In the genomic region with DNA sequence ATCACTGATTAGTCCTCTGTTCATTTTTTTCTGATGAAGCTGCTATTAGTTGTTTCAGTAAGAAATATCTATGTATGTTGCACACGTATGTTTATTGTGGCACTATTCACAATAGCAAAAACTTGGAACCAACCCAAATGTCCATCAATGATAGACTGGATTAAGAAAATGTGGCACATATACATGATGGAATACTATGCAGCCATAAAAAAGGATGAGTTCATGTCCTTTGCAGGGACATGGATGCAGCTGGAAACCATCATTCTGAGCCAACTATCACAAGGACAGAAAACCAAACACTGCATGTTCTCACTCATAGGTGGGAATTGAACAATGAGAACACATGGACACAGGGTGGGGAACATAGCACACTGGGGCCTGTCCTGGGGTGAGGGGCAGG, we compare ENCODE assay signal across 3 cellular contexts. TPM values are rescaled to one million over a fixed set of nuclear protein-coding genes. Genes with fewer than 3 reads are reported as not detected.
DNase-seq lines count a peak whose midpoint lies in the region; ATAC-seq, FAIRE-seq and TF ChIP-seq lines count a peak whose summit lies in the region.
"Not testable (repeated sequence)": the region's sequence is repeated elsewhere in the genome, so short reads cannot be mapped to it uniquely, and the experiment has no call there.

No MANE protein-coding gene starts in this region.

- not testable (repeated sequence) for H3K4me3 ChIP-seq in HEK293 (ENCODE audit: low read depth, low read length); K562

- not testable (repeated sequence) for H4K20me1 ChIP-seq in K562 (replicated peaks; ENCODE audit: control insufficient read depth, insufficient read depth, low read length)

- H3K9me3 Mint-ChIP-seq in nephron progenitor cell: not testable (repeated sequence)

- intact Hi-C loops in K562 (cut with micrococcal nuclease): not testable (repeated sequence)

- H3K9me1 ChIP-seq in K562 (ENCODE audit: control insufficient read depth, insufficient read depth, low read length): not testable (repeated sequence)

- peaks cover 29% of the 10 kb centered on the region for H3K4me1 Mint-ChIP-seq in nephron progenitor cell

- not testable (repeated sequence) for H3K36me3 ChIP-seq in HEK293 (ENCODE audit: control insufficient read depth in 2 of 2, insufficient read depth in 1 of 2, low read length in 2 of 2); K562 (ENCODE audit: control insufficient read depth, insufficient read depth, low read length)

- not testable (repeated sequence) for DNase-seq in K562 (ENCODE audit: extremely low read depth in 1 of 4, low spot score in 3 of 4); nephron progenitor cell

- peak overlapping the region; percentile 25 for H3K27ac Mint-ChIP-seq in nephron progenitor cell

- H3K27me3 ChIP-seq in K562 (ENCODE audit: control insufficient read depth in 2 of 2, insufficient read depth in 2 of 2, low read length in 2 of 2): not testable (repeated sequence)

- not testable (repeated sequence) for TF ChIP-seq CTCF in HEK293 (tag by site-specific recombination; IDR thresholded peaks at IDR 0.05); K562 (IDR thresholded peaks at IDR 0.05 in 2 of 3, conservative IDR thresholded peaks at IDR 0.05 in 1 of 3; ENCODE audit: insufficient read depth in 2 of 3, low read depth in 1 of 3, low read length in 3 of 3); nephron progenitor cell (IDR thresholded peaks at IDR 0.05)

- TF ChIP-seq POLR2A in K562 (conservative IDR thresholded peaks at IDR 0.05): not testable (repeated sequence)

- 32% methylated on average over 1 of the region's 1 CpG for WGBS in K562 (ENCODE audit: insufficient coverage, low coverage, missing lambda C conversion rate)

- not testable (repeated sequence) for H3K4me3 Mint-ChIP-seq in nephron progenitor cell

- H3K4me1 ChIP-seq in HEK293 (ENCODE audit: control insufficient read depth, insufficient read depth, low read length); K562 (replicated peaks in 1 of 2; ENCODE audit: control insufficient read depth in 2 of 2, insufficient read depth in 2 of 2, low read length in 2 of 2): not testable (repeated sequence)

- CTCF ChIA-PET in HEK293 (lab: Yijun Ruan, JAX); K562 (lab: Yijun Ruan, JAX; ENCODE audit: low intra/inter-chr PET ratio): not testable (repeated sequence)

- in situ Hi-C loops in K562 (cut with MboI): not testable (repeated sequence)

- FAIRE-seq in K562 (lab: Jason Lieb, UNC): not testable (repeated sequence)

- not testable (repeated sequence) for H3K4me2 ChIP-seq in K562 (ENCODE audit: insufficient read depth, low read length)

- TF ChIP-seq RAD21 in K562 (CRISPR knock-in tag; conservative IDR thresholded peaks at IDR 0.05 in 1 of 2, IDR thresholded peaks at IDR 0.05 in 1 of 2): not testable (repeated sequence)

- not testable (repeated sequence) for H3K9me3 ChIP-seq in HEK293 (ENCODE audit: control insufficient read depth, insufficient read depth, low read depth, low read length); K562 (replicated peaks; ENCODE audit: control insufficient read depth, insufficient read depth, low read depth, low read length)

- H3K27me3 Mint-ChIP-seq in nephron progenitor cell (ENCODE audit: low read depth, poor library complexity): not testable (repeated sequence)

- POLR2A ChIA-PET in HEK293 (lab: Yijun Ruan, JAX); K562 (lab: Yijun Ruan, JAX): not testable (repeated sequence)

- H3K9ac ChIP-seq in K562 (ENCODE audit: insufficient read depth in 1 of 2, low read depth in 2 of 2, low read length in 2 of 2): not testable (repeated sequence)

- H3K27ac ChIP-seq in HEK293 (ENCODE audit: extremely low read depth, low read depth, low read length); K562 (ENCODE audit: extremely low read depth, low read depth, low read length): not testable (repeated sequence)

- BruUV-seq in K562 (replicated peaks; lab: Mats Ljungman, UMichigan): not testable (repeated sequence)

- TF ChIP-seq EP300 in K562 (IDR thresholded peaks at IDR 0.05; ENCODE audit: low read length): not testable (repeated sequence)

- not testable (repeated sequence) for ATAC-seq in K562

- H3K79me2 ChIP-seq in K562 (ENCODE audit: control insufficient read depth, insufficient read depth, low read length): not testable (repeated sequence)

- H3K36me3 Mint-ChIP-seq in nephron progenitor cell (ENCODE audit: low read depth): not testable (repeated sequence)

- H2AFZ ChIP-seq in K562 (ENCODE audit: low read depth, low read length): not testable (repeated sequence)

TF ChIP-seq in HEK293, 187 proteins besides CTCF, POLR2A, EP300 and RAD21:
- TF ChIP-seq ZNF146 (tag by site-specific recombination; IDR thresholded peaks at IDR 0.05): peak; percentile 95

TF ChIP-seq in K562, 482 proteins besides CTCF, POLR2A, EP300 and RAD21:
- TF ChIP-seq SMARCA5 (IDR thresholded peaks at IDR 0.05) (0 out of 2 replicates have a peak, but pooled peaks have one; percentile 44), ZNF146 (CRISPR knock-in tag; IDR thresholded peaks at IDR 0.05; ENCODE audit: unreplicated experiment) (peak; percentile 70), KDM1A (IDR thresholded peaks at IDR 0.05) (peak; percentile 47 to 50; a peak in 2 of 4 replicates), BCOR (IDR thresholded peaks at IDR 0.05) (peak; percentile 80)

RNA-seq across cellular contexts. Expression of a gene that starts 37.7 kb away (rescaled TPM):
- total RNA-seq in K562 (2011; cell fraction: chromatin; rRNA removed; ENCODE audit: low replicate concordance): 15.3 and 17.8 TPM in 2 replicates
- total RNA-seq in K562 (2011; cell fraction: nucleolus; rRNA removed): 22.8 and 25.8 TPM in 2 replicates
- 18.8 and 19.2 TPM in 2 replicates for total RNA-seq in K562 (2011; cell fraction: nucleoplasm; rRNA removed)
- total RNA-seq in K562 (2014; rRNA removed) (56.6 and 80.0 TPM in 2 replicates), K562 (2014; rRNA removed; fragmentation: Illumina TruSeq; extraction: Trizol) (15.3 and 18.2 TPM in 2 replicates), K562 (2015; rRNA removed; fragmentation: Illumina TruSeq; extraction: Trizol) (12.0 and 13.5 TPM in 2 replicates), K562 (2021) (80.9 and 86.1 TPM in 2 replicates)
- polyA plus RNA-seq in K562 (2011; rRNA removed) (17.5 and 44.7 TPM in 2 replicates), K562 (2014; fragmentation: Illumina TruSeq; extraction: Trizol) (43.4 and 44.8 TPM in 2 replicates), K562 (2014; fragmentation: Nextera tagmentation; extraction: Ambion mirVana) (under 1 TPM; 0.21 to 0.43 TPM), K562 (2014; rRNA removed) (34.2 and 34.8 TPM in 2 replicates)
- 24.9 and 64.7 TPM in 2 replicates for polyA plus RNA-seq in K562 (2011; cell fraction: cytosol; rRNA removed)
- polyA plus RNA-seq in K562 (2011; cell fraction: nucleus; rRNA removed): 35.6 and 45.1 TPM in 2 replicates
- polyA plus RNA-seq in K562 (2012): 30.8 and 32.8 TPM in 2 replicates
- 8.4 and 17.5 TPM in 2 replicates for polyA minus RNA-seq in K562 (2011; rRNA and poly(A)+ RNA removed)
- 22.9 and 45.5 TPM in 2 replicates for polyA minus RNA-seq in K562 (2011; cell fraction: cytosol; rRNA and poly(A)+ RNA removed)
- polyA minus RNA-seq in K562 (2011; cell fraction: nucleus; rRNA and poly(A)+ RNA removed): 19.1 and 55.8 TPM in 2 replicates
